ENCODE assay signal across 1 cellular context in genomic region chr1:63817700-63818099, GRCh38.
TF ChIP-seq lines count a peak whose summit lies in the region.

No MANE protein-coding gene starts in this region.

TF ChIP-seq in HEK293, 187 proteins besides CTCF, POLR2A, EP300 and RAD21 (continued from another document):
- TF ChIP-seq ZNF518A (tag by site-specific recombination; conservative IDR thresholded peaks at IDR 0.05; ENCODE audit: low read depth) = no peak
- no peak for TF ChIP-seq ZNF48 (tag by site-specific recombination; IDR thresholded peaks at IDR 0.05)
- no peak for TF ChIP-seq ZNF621 (tag by site-specific recombination; IDR thresholded peaks at IDR 0.05)
- TF ChIP-seq ZNF677 (tag by site-specific recombination; IDR thresholded peaks at IDR 0.05) = no peak
- no peak for TF ChIP-seq ZNF76 (tag by site-specific recombination; IDR thresholded peaks at IDR 0.05; ENCODE audit: borderline replicate concordance, low read depth)
- TF ChIP-seq ZNF132 (tag by site-specific recombination; IDR thresholded peaks at IDR 0.05; ENCODE audit: borderline replicate concordance) = no peak
- TF ChIP-seq AEBP2 (tag by site-specific recombination; IDR thresholded peaks at IDR 0.05; ENCODE audit: borderline replicate concordance) = no peak
- TF ChIP-seq, protein P1, sequence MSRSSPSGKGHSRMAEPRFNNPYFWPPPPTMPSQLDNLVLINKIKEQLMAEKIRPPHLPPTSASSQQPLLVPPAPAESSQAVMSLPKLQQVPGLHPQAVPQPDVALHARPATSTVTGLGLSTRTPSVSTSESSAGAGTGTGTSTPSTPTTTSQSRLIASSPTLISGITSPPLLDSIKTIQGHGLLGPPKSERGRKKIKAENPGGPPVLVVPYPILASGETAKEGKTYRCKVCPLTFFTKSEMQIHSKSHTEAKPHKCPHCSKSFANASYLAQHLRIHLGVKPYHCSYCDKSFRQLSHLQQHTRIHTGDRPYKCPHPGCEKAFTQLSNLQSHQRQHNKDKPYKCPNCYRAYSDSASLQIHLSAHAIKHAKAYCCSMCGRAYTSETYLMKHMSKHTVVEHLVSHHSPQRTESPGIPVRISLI (tag by site-specific recombination; IDR thresholded peaks at IDR 0.05) = no peak
